Comparison of ENCODE assay signal across 23 cellular contexts in the genomic region with DNA sequence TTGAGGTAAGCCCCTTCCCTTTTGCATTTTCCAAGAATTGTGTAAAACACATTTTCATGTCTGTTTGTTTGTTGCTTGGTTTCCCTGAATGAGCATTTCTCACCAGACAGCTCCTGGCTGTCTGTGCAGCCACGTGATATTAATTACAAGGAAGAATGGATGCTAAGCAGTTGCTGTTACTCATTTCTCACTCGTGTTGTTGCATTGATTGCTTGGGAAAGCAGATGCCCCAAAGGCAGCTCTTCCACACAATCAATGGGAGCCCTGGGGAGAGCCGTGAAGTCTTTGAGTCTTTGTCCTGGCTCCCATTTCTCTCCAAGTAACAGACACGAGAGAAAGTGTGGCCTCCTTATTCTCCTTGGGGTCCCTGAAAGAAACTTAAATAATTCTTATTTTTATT.
DNase-seq lines count a peak whose midpoint lies in the region; ATAC-seq lines count a peak whose summit lies in the region.
"Had no signal": no experiment of that assay in that cellular context is flagged by ENCODE, and none has a peak within 500 bp of the region (broad histone marks: within the 10 kb centered on the region; RNA-seq: fewer than 3 reads in every experiment).

No MANE protein-coding gene starts in this region.

- no peaks in the 10 kb centered on the region for H3K9me3 Mint-ChIP-seq in effector memory CD8-positive, alpha-beta T cell
- H3K9me3 Mint-ChIP-seq: activated B cell treated with CpG ODN at 0.5 μM for 24 hours; activated CD4-positive, alpha-beta memory T cell treated with anti-CD3 and anti-CD28 coated beads for 36 hours; stimulated activated effector memory CD8-positive, alpha-beta T cell treated with anti-CD3 and anti-CD28 coated beads, Interleukin-12 subunit alpha, Interleukin-12 subunit beta, amount 100 ng/mL, for 72 hours had no signal

- no CpG with 5 or more reads among the region's 4 CpGs for WGBS in mesendoderm (ENCODE audit: extremely low coverage, insufficient coverage, low lambda C conversion rate)

- H3K4me3 ChIP-seq in SK-N-MC = 0 out of 2 replicates have a peak overlapping the region, but pooled peaks have one; percentile 3
- no peak overlapping the region for H3K4me3 ChIP-seq in mesendoderm (ENCODE audit: low read length)
- H3K4me3 ChIP-seq: lower lobe of right lung had no signal

- H3K27ac ChIP-seq in SK-N-MC (no peak overlapping the region), mesendoderm (ENCODE audit: low read depth, low read length) (no peak overlapping the region)
- H3K27ac ChIP-seq: C4-2B, KMS-11, lower lobe of right lung, neutrophil had no signal

- no peak overlapping the region for H4K8ac ChIP-seq in mesendoderm (ENCODE audit: low read depth, low read length)

- H4K5ac ChIP-seq in mesendoderm (ENCODE audit: low read length) = no peak overlapping the region

- DNase-seq in Ammon's horn (ENCODE audit: low spot score) (peak; percentile 47), NCI-H128 (lab: John Stamatoyannopoulos, UW; ENCODE audit: unreplicated experiment) (peak; percentile 12), SK-N-MC (ENCODE audit: low read depth, low spot score) (no peak), mesendoderm (peak; percentile 35)
- no peak for DNase-seq in activated CD4-positive, CD25-positive, alpha-beta regulatory T cell (lab: John Stamatoyannopoulos, UW)
- no peak for DNase-seq in activated CD8-positive, alpha-beta memory T cell treated with anti-CD3 and anti-CD28 coated beads for 24 hours
- no peak for DNase-seq in effector memory CD8-positive, alpha-beta T cell
- DNase-seq: activated B cell treated with CpG ODN at 0.5 μM for 24 hours; activated CD4-positive, alpha-beta memory T cell treated with anti-CD3 and anti-CD28 coated beads for 36 hours; aorta; caudate nucleus; lower lobe of right lung; NCI-H526 treated with DMSO at 0.1 percent for 48 hours; small intestine; stimulated activated CD4-positive, alpha-beta T cell treated with anti-CD3 and anti-CD28 coated beads, Interleukin-2, amount 100 ng/mL, for 48 hours; substantia nigra; T-helper 9 cell had no signal

- no peaks in the 10 kb centered on the region for H3K27me3 ChIP-seq in mesendoderm (ENCODE audit: insufficient read depth, low read length, poor library complexity)
- H3K27me3 ChIP-seq: neutrophil had no signal

- H3K9me3 ChIP-seq in SK-N-MC (ENCODE audit: low read depth, low read length) = no peaks in the 10 kb centered on the region
- H3K9me3 ChIP-seq: lower lobe of right lung, neutrophil had no signal

- H2BK15ac ChIP-seq in mesendoderm (replicated peaks; ENCODE audit: low read depth) = no peak overlapping the region

- no peak overlapping the region for H3K4me3 Mint-ChIP-seq in effector memory CD8-positive, alpha-beta T cell
- H3K4me3 Mint-ChIP-seq: activated B cell treated with CpG ODN at 0.5 μM for 24 hours; activated CD4-positive, alpha-beta memory T cell treated with anti-CD3 and anti-CD28 coated beads for 36 hours; activated naive CD8-positive, alpha-beta T cell; dendritic cell treated with granulocyte-macrophage colony-stimulating factor and Interleukin-4, amounts not matched to agents 40 ng/mL and 50 ng/mL, for 4 days; stimulated activated effector memory CD8-positive, alpha-beta T cell treated with anti-CD3 and anti-CD28 coated beads, Interleukin-12 subunit alpha, Interleukin-12 subunit beta, amount 100 ng/mL, for 72 hours had no signal

- peaks cover 7% of the 10 kb centered on the region for H3K4me1 ChIP-seq in mesendoderm (ENCODE audit: control insufficient read depth, low read depth, low read length)
- H3K4me1 ChIP-seq: lower lobe of right lung had no signal

- no peak overlapping the region for H2AK5ac ChIP-seq in mesendoderm (ENCODE audit: low read length)

- no peaks in the 10 kb centered on the region for H3K79me1 ChIP-seq in mesendoderm (ENCODE audit: low read length)

- H3K9ac ChIP-seq in SK-N-MC (ENCODE audit: insufficient read length) (no peak overlapping the region), mesendoderm (ENCODE audit: low read length) (no peak overlapping the region)
- H3K9ac ChIP-seq: KMS-11 had no signal

- no peaks in the 10 kb centered on the region for H3K4me1 Mint-ChIP-seq in effector memory CD8-positive, alpha-beta T cell (ENCODE audit: low read depth in 2 of 2)
- H3K4me1 Mint-ChIP-seq: activated B cell treated with CpG ODN at 0.5 μM for 24 hours had no signal

- H3K36me3 ChIP-seq in SK-N-MC (ENCODE audit: insufficient read depth, low read length) (no peaks in the 10 kb centered on the region), mesendoderm (ENCODE audit: control insufficient read depth, insufficient read depth, low read length) (no peaks in the 10 kb centered on the region)
- H3K36me3 ChIP-seq: lower lobe of right lung, neutrophil had no signal

- H2BK120ac ChIP-seq in mesendoderm (ENCODE audit: low read depth, low read length) = no peak overlapping the region

- H3K4me2 ChIP-seq in mesendoderm (ENCODE audit: low read length) = no peak overlapping the region
- H3K4me2 ChIP-seq: KMS-11 had no signal

- no peak for ATAC-seq in effector memory CD8-positive, alpha-beta T cell (replicated peaks)
- ATAC-seq: lower lobe of right lung; stimulated activated effector memory CD8-positive, alpha-beta T cell treated with anti-CD3 and anti-CD28 coated beads, Interleukin-12 subunit alpha, Interleukin-12 subunit beta, amount 100 ng/mL, for 72 hours had no signal

- H3K27ac Mint-ChIP-seq in effector memory CD8-positive, alpha-beta T cell = no peak overlapping the region
- H3K27ac Mint-ChIP-seq: activated B cell treated with CpG ODN at 0.5 μM for 24 hours; activated CD4-positive, alpha-beta memory T cell treated with anti-CD3 and anti-CD28 coated beads for 36 hours; activated naive CD8-positive, alpha-beta T cell; dendritic cell treated with granulocyte-macrophage colony-stimulating factor and Interleukin-4, amounts not matched to agents 40 ng/mL and 50 ng/mL, for 4 days; stimulated activated effector memory CD8-positive, alpha-beta T cell treated with anti-CD3 and anti-CD28 coated beads, Interleukin-12 subunit alpha, Interleukin-12 subunit beta, amount 100 ng/mL, for 72 hours had no signal

- H3K79me2 ChIP-seq in mesendoderm (ENCODE audit: control insufficient read depth, insufficient read depth, low read length) = no peaks in the 10 kb centered on the region

- H3K27me3 Mint-ChIP-seq in effector memory CD8-positive, alpha-beta T cell = peaks cover 56 to 63% of the 10 kb centered on the region in 2 donors

- H3K36me3 Mint-ChIP-seq in effector memory CD8-positive, alpha-beta T cell (ENCODE audit: insufficient read depth) = no peaks in the 10 kb centered on the region
- H3K36me3 Mint-ChIP-seq: activated CD4-positive, alpha-beta memory T cell treated with anti-CD3 and anti-CD28 coated beads for 36 hours; activated naive CD8-positive, alpha-beta T cell; stimulated activated effector memory CD8-positive, alpha-beta T cell treated with anti-CD3 and anti-CD28 coated beads, Interleukin-12 subunit alpha, Interleukin-12 subunit beta, amount 100 ng/mL, for 72 hours had no signal

- H2BK5ac ChIP-seq in mesendoderm (ENCODE audit: low read length) = no peak overlapping the region

- H3K23ac ChIP-seq in mesendoderm (ENCODE audit: low read length) = no peak overlapping the region

- H3K4ac ChIP-seq in mesendoderm (ENCODE audit: low read depth, low read length) = peak overlapping the region; percentile 20

- no peak overlapping the region for H3K56ac ChIP-seq in mesendoderm (ENCODE audit: low read length)

- peak overlapping the region; percentile 31 for H3K18ac ChIP-seq in mesendoderm (ENCODE audit: low read length)

Comparison
In these comparisons a context has a peak if more than half of its experiments do, and no peak if none do; other contexts are left out.
1. DNase-seq: peak in Ammon's horn (single experiment), NCI-H128 (single experiment) and mesendoderm (single experiment); none in SK-N-MC (single experiment), activated CD4-positive, CD25-positive, alpha-beta regulatory T cell (0 of 4), activated CD8-positive, alpha-beta memory T cell treated with anti-CD3 and anti-CD28 coated beads for 24 hours (single experiment) and effector memory CD8-positive, alpha-beta T cell (0 of 3).